10 cellular contexts compared by ENCODE assay signal in the genomic region with DNA sequence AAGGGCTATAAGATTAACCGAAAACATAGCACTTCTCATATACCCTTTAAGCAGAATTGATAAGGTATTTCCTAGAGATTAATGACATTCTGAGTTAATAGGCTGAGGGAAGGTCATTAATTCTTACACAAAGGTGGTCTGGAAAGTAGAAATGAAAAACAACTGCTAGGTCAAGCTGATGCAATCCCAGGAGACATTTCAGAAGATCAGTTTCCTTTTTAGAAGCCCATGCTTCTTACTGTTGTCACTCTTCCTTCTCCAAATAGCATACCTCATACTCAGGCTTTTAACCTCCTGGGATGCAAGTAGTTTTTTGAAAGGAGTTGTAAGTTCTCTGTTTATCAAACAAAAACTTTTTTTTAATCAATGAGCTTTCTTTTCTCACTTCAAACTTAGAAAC. TPM values are rescaled to one million over a fixed set of nuclear protein-coding genes. Genes with fewer than 3 reads are reported as not detected.
A peak's percentile ranks its signal among the peaks of the same experiment; 100 is the strongest.
DNase-seq lines count a peak whose midpoint lies in the region; ATAC-seq and TF ChIP-seq lines count a peak whose summit lies in the region.
"Had no signal": no experiment of that assay in that cellular context is flagged by ENCODE, and none has a peak within 500 bp of the region (broad histone marks: within the 10 kb centered on the region; RNA-seq: fewer than 3 reads in every experiment).

No MANE protein-coding gene starts in this region.

- H3K36me3 ChIP-seq in SU-DHL-6 (ENCODE audit: low read length), result no peaks in the 10 kb centered on the region
- H3K36me3 ChIP-seq in smooth muscle cell (ENCODE audit: low read depth), result no peaks in the 10 kb centered on the region

- H3K27ac Mint-ChIP-seq in activated CD4-positive, alpha-beta T cell treated with anti-CD3 and anti-CD28 coated beads, Interleukin-2, amount 10 ng/mL, durations not matched to agents 24 days and 14 days, result peak overlapping the region; percentile 86
- no peak overlapping the region for H3K27ac Mint-ChIP-seq in immature natural killer cell

- H3K4me3 ChIP-seq in SU-DHL-6 (ENCODE audit: insufficient read depth, low read length, poor library complexity, severe bottlenecking), result no peak overlapping the region
- H3K4me3 ChIP-seq in smooth muscle cell, result no peak overlapping the region

- peaks cover 20% of the 10 kb centered on the region for H3K4me1 ChIP-seq in smooth muscle cell (ENCODE audit: low read depth)

- H3K4me3 Mint-ChIP-seq in activated CD4-positive, alpha-beta T cell treated with anti-CD3 and anti-CD28 coated beads, Interleukin-2, amount 10 ng/mL, durations not matched to agents 24 days and 14 days, result no peak overlapping the region
- H3K4me3 Mint-ChIP-seq in immature natural killer cell, result no peak overlapping the region

- H2AFZ ChIP-seq in SU-DHL-6 (ENCODE audit: low read depth, low read length, severe bottlenecking), result no peak overlapping the region
- no peak overlapping the region for H2AFZ ChIP-seq in smooth muscle cell (ENCODE audit: low read depth)

- H3F3A ChIP-seq in SU-DHL-6 (ENCODE audit: insufficient read depth), result no peaks in the 10 kb centered on the region
- peaks cover 6% of the 10 kb centered on the region for H3F3A ChIP-seq in smooth muscle cell (ENCODE audit: low read depth)

- H3K9me2 ChIP-seq in SU-DHL-6 (replicated peaks; ENCODE audit: insufficient read depth, low read length), result no peaks in the 10 kb centered on the region

- peaks cover 21% of the 10 kb centered on the region for H3K36me3 Mint-ChIP-seq in activated CD4-positive, alpha-beta T cell treated with anti-CD3 and anti-CD28 coated beads, Interleukin-2, amount 10 ng/mL, durations not matched to agents 24 days and 14 days (ENCODE audit: low read depth)
- peaks cover 0 to 6% (median 4%) of the 10 kb centered on the region in 3 donors for H3K36me3 Mint-ChIP-seq in immature natural killer cell

- ATAC-seq in HG02943 (IDR thresholded peaks at IDR 0.05; ENCODE audit: low read depth, unreplicated experiment), result peak; percentile 31

- H4K20me1 ChIP-seq in SU-DHL-6 (ENCODE audit: low read depth, low read length), result no peaks in the 10 kb centered on the region
- H4K20me1 ChIP-seq in smooth muscle cell (ENCODE audit: low read depth), result no peaks in the 10 kb centered on the region

- intact Hi-C loops in activated CD4-positive, alpha-beta T cell treated with anti-CD3 and anti-CD28 coated beads, Interleukin-2, amount 10 ng/mL, durations not matched to agents 24 days and 14 days (cut with micrococcal nuclease), result loop anchor here (2.0 kb wide), 1 partner anchor 17 kb away; no protein-coding TSS in a partner anchor

- H3K27ac ChIP-seq in SU-DHL-6 (ENCODE audit: low read depth, low read length) (peak overlapping the region; percentile 24), smooth muscle cell (ENCODE audit: low read depth) (peak overlapping the region; percentile 57)

- H3K79me2 ChIP-seq in SU-DHL-6 (ENCODE audit: insufficient read depth, low read length) (no peaks in the 10 kb centered on the region), smooth muscle cell (ENCODE audit: low read depth) (no peaks in the 10 kb centered on the region)

- no peaks in the 10 kb centered on the region for H3K27me3 Mint-ChIP-seq in activated CD4-positive, alpha-beta T cell treated with anti-CD3 and anti-CD28 coated beads, Interleukin-2, amount 10 ng/mL, durations not matched to agents 24 days and 14 days
- no peaks in the 10 kb centered on the region for H3K27me3 Mint-ChIP-seq in immature natural killer cell (ENCODE audit: low read depth in 3 of 3)

- no peaks in the 10 kb centered on the region for H3K27me3 ChIP-seq in SU-DHL-6 (ENCODE audit: low read length)
- H3K27me3 ChIP-seq in smooth muscle cell (ENCODE audit: low read depth), result no peaks in the 10 kb centered on the region

- H3K4me1 Mint-ChIP-seq in activated CD4-positive, alpha-beta T cell treated with anti-CD3 and anti-CD28 coated beads, Interleukin-2, amount 10 ng/mL, durations not matched to agents 24 days and 14 days, result peaks cover 43% of the 10 kb centered on the region
- no peaks in the 10 kb centered on the region for H3K4me1 Mint-ChIP-seq in immature natural killer cell

- 68% methylated on average over 1 of the region's 1 CpG for WGBS in smooth muscle cell (ENCODE audit: low lambda C conversion rate)

- peaks cover 15% of the 10 kb centered on the region for H3K9me3 Mint-ChIP-seq in activated CD4-positive, alpha-beta T cell treated with anti-CD3 and anti-CD28 coated beads, Interleukin-2, amount 10 ng/mL, durations not matched to agents 24 days and 14 days
- no peaks in the 10 kb centered on the region for H3K9me3 Mint-ChIP-seq in immature natural killer cell

- H3K9ac ChIP-seq in SU-DHL-6 (ENCODE audit: low read length), result no peak overlapping the region
- H3K9ac ChIP-seq in smooth muscle cell (ENCODE audit: low read depth), result peak overlapping the region; percentile 15

- DNase-seq in activated CD4-positive, alpha-beta T cell treated with anti-CD3 and anti-CD28 coated beads, Interleukin-2, amount 10 ng/mL, durations not matched to agents 24 days and 14 days, result no peak
- no peak for DNase-seq in activated CD4-positive, alpha-beta T cell treated with anti-CD3 and anti-CD28 coated beads, Interleukin-2, amount 50 U/mL, for 1 hour
- DNase-seq in smooth muscle cell (lab: John Stamatoyannopoulos, UW; ENCODE audit: unreplicated experiment) (no peak), NCI-H524 (lab: John Stamatoyannopoulos, UW) (no peak), T1000 (lab: John Stamatoyannopoulos, UW) (no peak), immature natural killer cell (no peak)
- DNase-seq: activated T-cell treated with anti-CD3 and anti-CD28 coated beads, Interleukin-2, amount 50 U/mL, for 48 hours; C1 segment of cervical spinal cord had no signal

- TF ChIP-seq CTCF in SU-DHL-6 (IDR thresholded peaks at IDR 0.05; ENCODE audit: insufficient read depth, low read length, poor library complexity, severe bottlenecking) (no peak), smooth muscle cell (IDR thresholded peaks at IDR 0.05; ENCODE audit: borderline replicate concordance, insufficient read depth, poor library complexity, severe bottlenecking) (no peak)

- H3K9me3 ChIP-seq in SU-DHL-6 (ENCODE audit: insufficient read depth, low read length) (no peaks in the 10 kb centered on the region), smooth muscle cell (replicated peaks; ENCODE audit: low read depth) (no peaks in the 10 kb centered on the region)

- H3K4me2 ChIP-seq in SU-DHL-6 (ENCODE audit: low read depth, low read length, poor library complexity, severe bottlenecking) (peak overlapping the region; percentile 30), smooth muscle cell (peak overlapping the region; percentile 47)

RNA-seq across cellular contexts. Expression of a gene that starts 8.8 kb away (rescaled TPM):
- 1.2 and 1.4 TPM in 2 replicates for total RNA-seq in activated CD4-positive, alpha-beta T cell treated with anti-CD3 and anti-CD28 coated beads, Interleukin-2, amount 10 ng/mL, durations not matched to agents 24 days and 14 days
- total RNA-seq in smooth muscle cell, result 104 and 115 TPM in 2 replicates
- polyA plus RNA-seq in smooth muscle cell (56.2 and 94.3 TPM in 2 replicates), immature natural killer cell (under 1 TPM in 1 of 3 donors, not detected in 2; 0.09 TPM)

Comparison
In these comparisons a context has a peak if more than half of its experiments do, and no peak if none do; other contexts are left out.
1. RNA of a gene that starts 8.8 kb away (total RNA-seq): 104 to 115 TPM in smooth muscle cell; 1.2 to 1.4 TPM in activated CD4-positive, alpha-beta T cell treated with anti-CD3 and anti-CD28 coated beads, Interleukin-2, amount 10 ng/mL, durations not matched to agents 24 days and 14 days; every median in the first group is over 10 times any median in the second.